Comparison of ENCODE assay signal across 17 cellular contexts in the genomic region with DNA sequence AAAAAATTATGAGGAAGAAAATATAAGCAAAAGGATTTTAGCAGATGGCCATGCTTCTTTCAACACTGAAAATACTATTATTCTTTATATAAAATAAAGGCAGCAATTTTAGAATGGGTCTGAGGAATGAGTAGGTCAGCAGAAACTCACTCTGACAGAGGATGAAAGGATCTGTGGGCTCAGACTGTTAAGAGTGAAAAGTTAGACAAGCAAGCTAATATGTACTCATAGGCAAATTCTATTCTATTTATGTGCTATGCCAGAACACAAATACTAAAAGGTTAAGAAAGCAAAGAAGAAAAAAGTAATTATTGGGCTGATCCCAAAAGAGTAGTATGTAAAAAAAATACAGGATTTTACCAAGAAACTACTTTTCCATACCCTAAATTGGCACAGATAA. TPM values are rescaled to one million over a fixed set of nuclear protein-coding genes. Genes with fewer than 3 reads are reported as not detected.
DNase-seq lines count a peak whose midpoint lies in the region; ATAC-seq and TF ChIP-seq lines count a peak whose summit lies in the region.
"Had no signal": no experiment of that assay in that cellular context is flagged by ENCODE, and none has a peak within 500 bp of the region (broad histone marks: within the 10 kb centered on the region; RNA-seq: fewer than 3 reads in every experiment).

No MANE protein-coding gene starts in this region.

- H3K27me3 ChIP-seq in MM.1S (replicated peaks; ENCODE audit: insufficient read depth, low read length): no peaks in the 10 kb centered on the region
- no peaks in the 10 kb centered on the region for H3K27me3 ChIP-seq in sigmoid colon

- H3K36me3 ChIP-seq in MM.1S (replicated peaks; ENCODE audit: insufficient read depth, low read length) (no peaks in the 10 kb centered on the region), sigmoid colon (no peaks in the 10 kb centered on the region)

- H3K4me3 ChIP-seq in MM.1S (ENCODE audit: low read length) (no peak overlapping the region), sigmoid colon (no peak overlapping the region)

- ATAC-seq in GM18907 (IDR thresholded peaks at IDR 0.05; ENCODE audit: unreplicated experiment): peak; percentile 40
- ATAC-seq in GM21390 (IDR thresholded peaks at IDR 0.05; ENCODE audit: unreplicated experiment): peak; percentile 60
- peak; percentile 54 for ATAC-seq in HG02852 (IDR thresholded peaks at IDR 0.05; ENCODE audit: unreplicated experiment)
- ATAC-seq: HepG2 had no signal

- peaks cover 7% of the 10 kb centered on the region; the same call in 1 of the 2 replicates for H4K20me1 ChIP-seq in MM.1S (ENCODE audit: insufficient read depth, low read length)

- H3K9me3 ChIP-seq in MM.1S (replicated peaks; ENCODE audit: insufficient read depth, low read length): no peaks in the 10 kb centered on the region
- H3K9me3 ChIP-seq in sigmoid colon: no peaks in the 10 kb centered on the region

- H2AFZ ChIP-seq in MM.1S (ENCODE audit: low read length): no peak overlapping the region

- H3K4me2 ChIP-seq in MM.1S (ENCODE audit: low read depth, low read length): no peak overlapping the region
- H3K4me2 ChIP-seq: KMS-11 had no signal

- no peaks in the 10 kb centered on the region for H3F3A ChIP-seq in MM.1S (ENCODE audit: insufficient read depth, low read length)

- intact Hi-C loops in sigmoid colon (cut with DNase I) (no loop called here), posterior cingulate gyrus (cut with DNase I) (no loop called here)

- H3K4me1 ChIP-seq in MM.1S (ENCODE audit: low read length) (0 out of 2 replicates have a peak, but pooled peaks cover 3% of the 10 kb centered on the region), sigmoid colon (peaks cover 0 to 18% (median 12%) of the 10 kb centered on the region in 4 donors)

- TF ChIP-seq EP300 in sigmoid colon (IDR thresholded peaks at IDR 0.05): no peak

- no peaks in the 10 kb centered on the region for H3K9me2 ChIP-seq in MM.1S (replicated peaks; ENCODE audit: insufficient read depth, low read length)

- H3K79me2 ChIP-seq in MM.1S (ENCODE audit: low read length): peaks cover 99% of the 10 kb centered on the region

- TF ChIP-seq CTCF in MM.1S (IDR thresholded peaks at IDR 0.05; ENCODE audit: low read length) (no peak), sigmoid colon (IDR thresholded peaks at IDR 0.05) (no peak)

- DNase-seq in MM.1S (peak; percentile 14), sigmoid colon (no peak), DMS79 treated with DMSO at 0.1 percent for 48 hours (lab: John Stamatoyannopoulos, UW) (no peak), anterior cingulate cortex (lab: John Stamatoyannopoulos, UW) (no peak), posterior cingulate gyrus (no peak)
- DNase-seq: C1 segment of cervical spinal cord, GDM1, H9, NCI-H1048, NCI-H146, RPMI8226, SIG-M5 had no signal

- TF ChIP-seq POLR2A in sigmoid colon (IDR thresholded peaks at IDR 0.05): no peak

- H3K27ac ChIP-seq in MM.1S (ENCODE audit: low read length) (no peak overlapping the region), sigmoid colon (no peak overlapping the region)
- H3K27ac ChIP-seq: KMS-11 had no signal

- H3K9ac ChIP-seq in MM.1S (ENCODE audit: low read length): no peak overlapping the region
- H3K9ac ChIP-seq: KMS-11 had no signal

RNA-seq across cellular contexts. Expression of a gene that starts 13.9 kb away (rescaled TPM):
- 10 to 100 TPM; 27.5 to 46.0 (median 31.4) TPM for total RNA-seq in sigmoid colon
- 1 to 10 TPM; 3.2 to 4.2 (median 3.5) TPM for polyA plus RNA-seq in sigmoid colon
